24 cellular contexts compared by ENCODE assay signal in the genomic region with DNA sequence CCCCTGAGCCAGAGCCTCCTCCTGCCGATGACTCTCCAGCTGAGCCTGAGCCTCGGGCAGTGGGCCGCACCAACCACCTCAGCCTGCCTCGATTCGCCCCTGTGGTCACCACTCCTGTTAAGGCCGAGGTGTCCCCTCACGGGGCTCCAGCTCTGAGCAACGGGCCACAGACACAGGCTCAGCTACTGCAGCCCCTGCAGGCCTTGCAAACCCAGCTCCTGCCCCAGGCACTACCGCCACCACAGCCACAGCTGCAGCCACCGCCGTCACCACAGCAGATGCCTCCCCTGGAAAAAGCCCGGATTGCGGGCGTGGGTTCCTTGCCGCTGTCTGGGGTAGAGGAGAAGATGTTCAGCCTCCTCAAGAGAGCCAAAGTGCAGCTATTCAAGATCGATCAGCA. TPM values are rescaled to one million over a fixed set of nuclear protein-coding genes. Genes with fewer than 3 reads are reported as not detected.
DNase-seq lines count a peak whose midpoint lies in the region; TF ChIP-seq lines count a peak whose summit lies in the region.
"Had no signal": no experiment of that assay in that cellular context is flagged by ENCODE, and none has a peak within 500 bp of the region (broad histone marks: within the 10 kb centered on the region; RNA-seq: fewer than 3 reads in every experiment).

No MANE protein-coding gene starts in this region.

- H3K9me3 ChIP-seq in neuronal stem cell (replicated peaks in 1 of 2; ENCODE audit: control insufficient read depth in 2 of 2, insufficient read depth in 1 of 2, low read depth in 1 of 2, low read length in 2 of 2) = no peaks in the 10 kb centered on the region
- H3K9me3 ChIP-seq in stomach = no peaks in the 10 kb centered on the region
- H3K9me3 ChIP-seq: body of pancreas, pancreas, SK-N-SH, suprapubic skin had no signal

- peak overlapping the region; percentile 37 for H3K4ac ChIP-seq in neuronal stem cell (ENCODE audit: low read length)

- H3K4me2 ChIP-seq in neuronal stem cell (ENCODE audit: insufficient read depth, low read length, poor library complexity, severe bottlenecking) = no peak overlapping the region
- H3K4me2 ChIP-seq: SK-N-SH had no signal

- H2BK120ac ChIP-seq in neuronal stem cell (ENCODE audit: low read depth, low read length) = no peak overlapping the region

- H2BK15ac ChIP-seq in neuronal stem cell (ENCODE audit: low read length) = no peak overlapping the region

- no peak overlapping the region for H3K18ac ChIP-seq in neuronal stem cell (ENCODE audit: low read length)

- H3K36me3 Mint-ChIP-seq in activated T-cell treated with anti-CD3 and anti-CD28 coated beads, Interleukin-2, amount 50 U/mL, for 24 hours (ENCODE audit: low read depth) = peaks cover 82% of the 10 kb centered on the region
- peaks cover 56% of the 10 kb centered on the region for H3K36me3 Mint-ChIP-seq in activated naive CD8-positive, alpha-beta T cell treated with anti-CD3 and anti-CD28 coated beads for 36 hours

- H3K4me1 Mint-ChIP-seq in activated T-cell treated with anti-CD3 and anti-CD28 coated beads, Interleukin-2, amount 50 U/mL, for 24 hours (ENCODE audit: low read depth) = peaks cover 31% of the 10 kb centered on the region
- H3K4me1 Mint-ChIP-seq in activated naive CD8-positive, alpha-beta T cell treated with anti-CD3 and anti-CD28 coated beads for 36 hours = peaks cover 27% of the 10 kb centered on the region

- no CpG with 5 or more reads among the region's 16 CpGs for WGBS in neuronal stem cell (ENCODE audit: extremely low coverage in 2 of 2, insufficient read length in 2 of 2, insufficient replicate concordance in 1 of 2), 2 donors
- 90 to 94% (median 93%) methylated on average over 11 to 16 of the region's 16 CpGs for WGBS in stomach, 5 donors

- H3K27me3 ChIP-seq in neuronal stem cell (ENCODE audit: control insufficient read depth in 3 of 3, insufficient read depth in 3 of 3, low read depth in 1 of 3, low read length in 3 of 3) (no peaks in the 10 kb centered on the region), stomach (no peaks in the 10 kb centered on the region)
- H3K27me3 ChIP-seq: body of pancreas, pancreas, suprapubic skin had no signal

- TF ChIP-seq EP300 in stomach (IDR thresholded peaks at IDR 0.05) = no peak

- no peak for TF ChIP-seq CTCF in stomach (IDR thresholded peaks at IDR 0.05)

- H3K27me3 Mint-ChIP-seq in activated T-cell treated with anti-CD3 and anti-CD28 coated beads, Interleukin-2, amount 50 U/mL, for 24 hours = no peaks in the 10 kb centered on the region
- peaks cover 16% of the 10 kb centered on the region for H3K27me3 Mint-ChIP-seq in activated naive CD8-positive, alpha-beta T cell treated with anti-CD3 and anti-CD28 coated beads for 36 hours
- H3K27me3 Mint-ChIP-seq: activated naive CD8-positive, alpha-beta T cell; naive thymus-derived CD4-positive, alpha-beta T cell had no signal

- H2AFZ ChIP-seq in neuronal stem cell (ENCODE audit: low read length) = no peak overlapping the region

- peak overlapping the region; percentile 10 for H2BK12ac ChIP-seq in neuronal stem cell (ENCODE audit: low read length)

- peak overlapping the region; percentile 75 for H2BK5ac ChIP-seq in neuronal stem cell (ENCODE audit: low read length)

- H3K23ac ChIP-seq in neuronal stem cell (ENCODE audit: low read depth, low read length, poor library complexity) = no peak overlapping the region

- peak overlapping the region; percentile 42 for H3K4me3 Mint-ChIP-seq in activated T-cell treated with anti-CD3 and anti-CD28 coated beads, Interleukin-2, amount 50 U/mL, for 24 hours
- H3K4me3 Mint-ChIP-seq in activated naive CD8-positive, alpha-beta T cell treated with anti-CD3 and anti-CD28 coated beads for 36 hours = peak overlapping the region; percentile 55
- H3K4me3 Mint-ChIP-seq: endodermal cell had no signal

- H3K4me1 ChIP-seq in neuronal stem cell (ENCODE audit: control insufficient read depth in 2 of 2, insufficient read depth in 1 of 2, low read depth in 1 of 2, low read length in 2 of 2) (peaks cover 6 to 9% of the 10 kb centered on the region in 2 donors), stomach (peaks cover 15 to 41% (median 32%) of the 10 kb centered on the region in 4 donors)

- H3K9ac ChIP-seq in neuronal stem cell (ENCODE audit: low read depth, low read length, poor library complexity) = peak overlapping the region; percentile 21
- H3K9ac ChIP-seq: SK-N-SH had no signal

- H3K27ac Mint-ChIP-seq in activated T-cell treated with anti-CD3 and anti-CD28 coated beads, Interleukin-2, amount 50 U/mL, for 24 hours = peak overlapping the region; percentile 75
- peak overlapping the region; percentile 56 for H3K27ac Mint-ChIP-seq in activated naive CD8-positive, alpha-beta T cell treated with anti-CD3 and anti-CD28 coated beads for 36 hours
- H3K27ac Mint-ChIP-seq: activated naive CD8-positive, alpha-beta T cell; endodermal cell had no signal

- no peaks in the 10 kb centered on the region for H3K9me3 Mint-ChIP-seq in activated T-cell treated with anti-CD3 and anti-CD28 coated beads, Interleukin-2, amount 50 U/mL, for 24 hours
- no peaks in the 10 kb centered on the region for H3K9me3 Mint-ChIP-seq in activated naive CD8-positive, alpha-beta T cell treated with anti-CD3 and anti-CD28 coated beads for 36 hours
- H3K9me3 Mint-ChIP-seq: endodermal cell; naive thymus-derived CD4-positive, alpha-beta T cell had no signal

- TF ChIP-seq POLR2A in stomach (IDR thresholded peaks at IDR 0.05) = no peak

- peaks cover 17% of the 10 kb centered on the region for H3K79me1 ChIP-seq in neuronal stem cell (ENCODE audit: low read depth, low read length)

- H3K4me3 ChIP-seq in neuronal stem cell (ENCODE audit: low read length in 2 of 2) (no peak overlapping the region), stomach (no peak overlapping the region)
- H3K4me3 ChIP-seq: body of pancreas, pancreas, suprapubic skin had no signal

- peak overlapping the region; percentile 8 for H3K14ac ChIP-seq in neuronal stem cell (ENCODE audit: low read length)

- intact Hi-C loops in stomach (cut with DNase I; ENCODE audit: low total_unique reads) = no loop called here

- no peak overlapping the region for H4K91ac ChIP-seq in neuronal stem cell (ENCODE audit: low read depth, low read length, poor library complexity)

- DNase-seq in activated T-cell treated with anti-CD3 and anti-CD28 coated beads, Interleukin-2, amount 50 U/mL, for 24 hours = no peak
- no peak for DNase-seq in activated T-cell treated with anti-CD3 and anti-CD28 coated beads for 4 hours
- no peak for DNase-seq in activated naive CD8-positive, alpha-beta T cell treated with anti-CD3 and anti-CD28 coated beads for 36 hours
- no peak for DNase-seq in neuronal stem cell (ENCODE audit: low spot score)
- no peak for DNase-seq in GF-D8 (lab: John Stamatoyannopoulos, UW)
- no peak for DNase-seq in stomach
- DNase-seq: activated CD4-positive, alpha-beta T cell treated with anti-CD3 and anti-CD28 coated beads, Interleukin-2, amount 50 U/mL, for 48 hours; activated T-cell treated with anti-CD3 and anti-CD28 coated beads, Interleukin-2, amount 50 U/mL, for 48 hours; body of pancreas; Calu3; EL; endodermal cell; mesendoderm; naive thymus-derived CD4-positive, alpha-beta T cell; NCI-H1417 treated with DMSO at 0.1 percent for 48 hours; NCI-H524; SK-N-SH had no signal

- no peak overlapping the region for H4K8ac ChIP-seq in neuronal stem cell (ENCODE audit: low read depth, low read length)

- H2AK5ac ChIP-seq in neuronal stem cell (ENCODE audit: low read depth, low read length) = no peak overlapping the region

- H3K36me3 ChIP-seq in neuronal stem cell (replicated peaks in 1 of 2; ENCODE audit: control insufficient read depth in 2 of 2, insufficient read depth in 2 of 2, low read length in 2 of 2) (peaks cover 53 to 68% of the 10 kb centered on the region in 2 donors), stomach (peaks cover 59 to 70% (median 69%) of the 10 kb centered on the region in 4 donors)

- no peak overlapping the region for H3K27ac ChIP-seq in neuronal stem cell (replicated peaks; ENCODE audit: low read length)
- H3K27ac ChIP-seq in stomach = no peak overlapping the region
- H3K27ac ChIP-seq: body of pancreas, pancreas, suprapubic skin had no signal

RNA-seq across cellular contexts. Expression of gene KMT2B, which starts 3.6 kb away (rescaled TPM):
- total RNA-seq in activated naive CD8-positive, alpha-beta T cell treated with anti-CD3 and anti-CD28 coated beads for 36 hours = 10 to 100 TPM; 42.2 to 45.5 TPM
- polyA plus RNA-seq in neuronal stem cell (2013, experiment 1 of 2) = 11.4 TPM
- 11.1 TPM for polyA plus RNA-seq in neuronal stem cell (2013, experiment 2 of 2)
- 10 to 100 TPM in 4 of 5 donors, 1 to 10 TPM in 1; 8.3 to 92.4 (median 24.9) TPM for total RNA-seq in stomach
- polyA plus RNA-seq in stomach = 10 to 100 TPM; 13.9 to 22.6 (median 15.1) TPM

RNA-seq across cellular contexts. Expression of gene ZBTB32, which starts 17.0 kb away (rescaled TPM):
- 100 to 1,000 TPM; 220 to 238 TPM for total RNA-seq in activated naive CD8-positive, alpha-beta T cell treated with anti-CD3 and anti-CD28 coated beads for 36 hours
- not detected for polyA plus RNA-seq in neuronal stem cell (2013, experiment 1 of 2)
- not detected for polyA plus RNA-seq in neuronal stem cell (2013, experiment 2 of 2)
- 1 to 10 TPM in 1 of 5 donors, not detected in 4; 8.2 TPM for total RNA-seq in stomach
- polyA plus RNA-seq in stomach = under 1 TPM in 2 of 3 donors, not detected in 1; 0.43 to 0.46 TPM
- total RNA-seq: body of pancreas, Calu3, endodermal cell, fibroblast of lung, glomerular endothelial cell, right cardiac atrium, suprapubic skin had no signal
- polyA plus RNA-seq: BJ; fibroblast of lung; naive thymus-derived CD4-positive, alpha-beta T cell; right cardiac atrium; SK-N-SH had no signal

RNA-seq across cellular contexts. Expression of gene IGFLR1, which starts 20.9 kb away (rescaled TPM):
- 10 to 100 TPM; 79.2 to 80.6 TPM for total RNA-seq in activated naive CD8-positive, alpha-beta T cell treated with anti-CD3 and anti-CD28 coated beads for 36 hours
- polyA plus RNA-seq in neuronal stem cell (2013, experiment 1 of 2) = 9.7 TPM
- 9.4 TPM for polyA plus RNA-seq in neuronal stem cell (2013, experiment 2 of 2)
- 10 to 100 TPM in 2 of 5 donors, 1 to 10 TPM in 3; 3.6 to 36.8 (median 9.0) TPM for total RNA-seq in stomach
- 10 to 100 TPM in 1 of 3 donors, 1 to 10 TPM in 2; 6.4 to 15.6 (median 9.8) TPM for polyA plus RNA-seq in stomach

RNA-seq across cellular contexts. Expression of gene U2AF1L4, which starts 23.8 kb away (rescaled TPM):
- 10 to 100 TPM; 42.3 to 43.9 TPM for total RNA-seq in activated naive CD8-positive, alpha-beta T cell treated with anti-CD3 and anti-CD28 coated beads for 36 hours
- 13.5 TPM for polyA plus RNA-seq in neuronal stem cell (2013, experiment 1 of 2)
- 14.3 TPM for polyA plus RNA-seq in neuronal stem cell (2013, experiment 2 of 2)
- total RNA-seq in stomach = 10 to 100 TPM; 11.4 to 98.0 (median 57.1) TPM
- 10 to 100 TPM; 27.6 to 53.0 (median 44.8) TPM for polyA plus RNA-seq in stomach

RNA-seq across cellular contexts. Expression of gene PSENEN, which starts 24.1 kb away (rescaled TPM):
- total RNA-seq in activated naive CD8-positive, alpha-beta T cell treated with anti-CD3 and anti-CD28 coated beads for 36 hours = 10 to 100 TPM; 38.5 to 41.6 TPM
- polyA plus RNA-seq in neuronal stem cell (2013, experiment 1 of 2) = 84.6 TPM
- 82.8 TPM for polyA plus RNA-seq in neuronal stem cell (2013, experiment 2 of 2)
- 10 to 100 TPM in 3 of 5 donors, 1 to 10 TPM in 1, not detected in 1; 9.3 to 58.0 (median 32.2) TPM for total RNA-seq in stomach
- 100 to 1,000 TPM in 1 of 3 donors, 10 to 100 TPM in 2; 49.2 to 101 (median 51.0) TPM for polyA plus RNA-seq in stomach

Comparison
In these comparisons a context has a peak if more than half of its experiments do, and no peak if none do; other contexts are left out.
1. RNA of gene ZBTB32, which starts 17.0 kb away (total RNA-seq): 220 to 238 TPM in activated naive CD8-positive, alpha-beta T cell treated with anti-CD3 and anti-CD28 coated beads for 36 hours; 8.2 TPM in stomach; every median in the first group is over 10 times any median in the second.